Comparison of ENCODE assay signal across 21 cellular contexts in genomic region chr2:72955188-72956049, GRCh38. TPM values are rescaled to one million over a fixed set of nuclear protein-coding genes. Genes with fewer than 3 reads are reported as not detected.
A peak's percentile ranks its signal among the peaks of the same experiment; 100 is the strongest.
DNase-seq lines count a peak whose midpoint lies in the region; ATAC-seq and TF ChIP-seq lines count a peak whose summit lies in the region.
"Had no signal": no experiment of that assay in that cellular context is flagged by ENCODE, and none has a peak within 500 bp of the region (broad histone marks: within the 10 kb centered on the region; RNA-seq: fewer than 3 reads in every experiment).

No MANE protein-coding gene starts in this region.

- peak overlapping the region; percentile 93 for H3K4me2 ChIP-seq in Loucy (ENCODE audit: low read depth, low read length, poor library complexity, severe bottlenecking)
- no peak overlapping the region for H3K4me2 ChIP-seq in neural cell (ENCODE audit: low read length)

- H4K20me1 ChIP-seq in Loucy (ENCODE audit: insufficient read depth, low read length, poor library complexity, severe bottlenecking) (peaks cover 22% of the 10 kb centered on the region), neural cell (ENCODE audit: insufficient read depth) (no peaks in the 10 kb centered on the region)

- no peak overlapping the region for H3K27ac ChIP-seq in neural cell (ENCODE audit: low read length)
- H3K27ac ChIP-seq: heart right ventricle, SJSA1, thoracic aorta had no signal

- H3K27me3 ChIP-seq in Loucy (ENCODE audit: insufficient read depth, low read length, poor library complexity, severe bottlenecking) (no peaks in the 10 kb centered on the region), neural cell (ENCODE audit: insufficient read depth, low read depth, low read length) (no peaks in the 10 kb centered on the region)
- H3K27me3 ChIP-seq: heart right ventricle, SJSA1 had no signal

- peaks cover 10% of the 10 kb centered on the region for H3K36me3 Mint-ChIP-seq in activated CD4-positive, alpha-beta T cell treated with anti-CD3 and anti-CD28 coated beads, Interleukin-2, amount 10 ng/mL, durations not matched to agents 7 days and 5 days (ENCODE audit: low read depth)
- H3K36me3 Mint-ChIP-seq in activated CD4-positive, alpha-beta T cell treated with anti-CD3 and anti-CD28 coated beads for 36 hours (ENCODE audit: low read depth): no peaks in the 10 kb centered on the region
- peaks cover 14% of the 10 kb centered on the region for H3K36me3 Mint-ChIP-seq in chondrocyte (ENCODE audit: low read depth)

- H3K4me1 Mint-ChIP-seq in activated CD4-positive, alpha-beta T cell treated with anti-CD3 and anti-CD28 coated beads, Interleukin-2, amount 10 ng/mL, durations not matched to agents 7 days and 5 days: peaks cover 47% of the 10 kb centered on the region
- H3K4me1 Mint-ChIP-seq in activated CD4-positive, alpha-beta T cell treated with anti-CD3 and anti-CD28 coated beads for 36 hours: peaks cover 13% of the 10 kb centered on the region
- H3K4me1 Mint-ChIP-seq in chondrocyte (ENCODE audit: low read depth): no peaks in the 10 kb centered on the region

- H3K9me2 ChIP-seq in Loucy (replicated peaks; ENCODE audit: low read depth, low read length) (no peaks in the 10 kb centered on the region), neural cell (ENCODE audit: insufficient read depth, low read length) (no peaks in the 10 kb centered on the region)

- POLR2A ChIA-PET in activated CD4-positive, alpha-beta T cell treated with anti-CD3 and anti-CD28 coated beads, Interleukin-2, amount 10 ng/mL, durations not matched to agents 7 days and 5 days (lab: Charles Lee): no interaction called here
- POLR2A ChIA-PET in activated CD4-positive, alpha-beta T cell treated with anti-CD3 and anti-CD28 coated beads for 36 hours (lab: Charles Lee): no interaction called here

- TF ChIP-seq RAD21 in neural cell (conservative IDR thresholded peaks at IDR 0.05): no peak

- H3K27ac Mint-ChIP-seq in activated CD4-positive, alpha-beta T cell treated with anti-CD3 and anti-CD28 coated beads, Interleukin-2, amount 10 ng/mL, durations not matched to agents 7 days and 5 days: peak overlapping the region; percentile 79
- H3K27ac Mint-ChIP-seq in activated CD4-positive, alpha-beta T cell treated with anti-CD3 and anti-CD28 coated beads for 36 hours: no peak overlapping the region
- H3K27ac Mint-ChIP-seq in chondrocyte (ENCODE audit: unreplicated experiment): no peak overlapping the region
- H3K27ac Mint-ChIP-seq: HFFc6 had no signal

- no peak for TF ChIP-seq CTCF in Loucy (conservative IDR thresholded peaks at IDR 0.05; ENCODE audit: low read length)
- TF ChIP-seq CTCF in chondrocyte (IDR thresholded peaks at IDR 0.05): no peak
- no peak for TF ChIP-seq CTCF in neural cell (IDR thresholded peaks at IDR 0.05; ENCODE audit: poor library complexity, severe bottlenecking)

- H3K4me3 ChIP-seq in Loucy (ENCODE audit: low read length, poor library complexity, severe bottlenecking) (peak overlapping the region; percentile 86), neural cell (ENCODE audit: low read length) (peak overlapping the region; percentile 25)
- H3K4me3 ChIP-seq: SJSA1, thoracic aorta had no signal

- DNase-seq in activated CD4-positive, alpha-beta T cell treated with anti-CD3 and anti-CD28 coated beads, Interleukin-2, amount 10 ng/mL, durations not matched to agents 7 days and 5 days: no peak
- no peak for DNase-seq in activated CD4-positive, alpha-beta T cell treated with anti-CD3 and anti-CD28 coated beads for 36 hours
- peak; percentile 63 for DNase-seq in chondrocyte (ENCODE audit: low spot score)
- DNase-seq in SKM-1 (lab: John Stamatoyannopoulos, UW; ENCODE audit: unreplicated experiment): no peak
- no peak for DNase-seq in effector CD4-positive, alpha-beta T cell
- no peak for DNase-seq in DMS79 treated with DMSO at 0.1 percent for 48 hours (lab: John Stamatoyannopoulos, UW)
- DNase-seq: activated CD4-positive, alpha-beta T cell treated with anti-CD3 and anti-CD28 coated beads, Interleukin-2, amount 50 U/mL, for 1 hour; Calu3; heart right ventricle; HFFc6; islet precursor cell; Kasumi-1; naive thymus-derived CD4-positive, alpha-beta T cell; NCI-H446 had no signal

- H3K9me3 ChIP-seq in Loucy (ENCODE audit: insufficient read depth, low read depth, low read length): no peaks in the 10 kb centered on the region
- H3K9me3 ChIP-seq in neural cell (ENCODE audit: low read length): no peaks in the 10 kb centered on the region
- H3K9me3 ChIP-seq: heart right ventricle, SJSA1, thoracic aorta had no signal

- no peak for ATAC-seq in activated CD4-positive, alpha-beta T cell treated with anti-CD3 and anti-CD28 coated beads for 36 hours
- ATAC-seq: heart right ventricle; naive thymus-derived CD4-positive, alpha-beta T cell had no signal

- no peaks in the 10 kb centered on the region for H3K27me3 Mint-ChIP-seq in activated CD4-positive, alpha-beta T cell treated with anti-CD3 and anti-CD28 coated beads, Interleukin-2, amount 10 ng/mL, durations not matched to agents 7 days and 5 days
- no peaks in the 10 kb centered on the region for H3K27me3 Mint-ChIP-seq in activated CD4-positive, alpha-beta T cell treated with anti-CD3 and anti-CD28 coated beads for 36 hours
- H3K27me3 Mint-ChIP-seq in chondrocyte (ENCODE audit: low read depth): no peaks in the 10 kb centered on the region
- H3K27me3 Mint-ChIP-seq: naive thymus-derived CD4-positive, alpha-beta T cell had no signal

- peaks cover 48% of the 10 kb centered on the region for H3K4me1 ChIP-seq in Loucy (ENCODE audit: insufficient read depth, low read length, poor library complexity, severe bottlenecking)
- H3K4me1 ChIP-seq: SJSA1 had no signal

- no peak for TF ChIP-seq EP300 in neural cell (conservative IDR thresholded peaks at IDR 0.05; ENCODE audit: poor library complexity, severe bottlenecking)

- no peaks in the 10 kb centered on the region for H3K36me3 ChIP-seq in Loucy (ENCODE audit: insufficient read depth, low read length)
- H3K36me3 ChIP-seq in neural cell (ENCODE audit: insufficient read depth, low read length): no peaks in the 10 kb centered on the region
- H3K36me3 ChIP-seq: SJSA1, thoracic aorta had no signal

- peak overlapping the region; percentile 90 for H3K9ac ChIP-seq in Loucy (ENCODE audit: low read depth, low read length, poor library complexity, severe bottlenecking)
- peak overlapping the region; percentile 38 for H3K9ac ChIP-seq in neural cell (ENCODE audit: low read length)

- peak overlapping the region; percentile 82 for H3K4me3 Mint-ChIP-seq in activated CD4-positive, alpha-beta T cell treated with anti-CD3 and anti-CD28 coated beads, Interleukin-2, amount 10 ng/mL, durations not matched to agents 7 days and 5 days
- no peak overlapping the region for H3K4me3 Mint-ChIP-seq in activated CD4-positive, alpha-beta T cell treated with anti-CD3 and anti-CD28 coated beads for 36 hours
- H3K4me3 Mint-ChIP-seq in chondrocyte (ENCODE audit: unreplicated experiment): no peak overlapping the region
- H3K4me3 Mint-ChIP-seq: HFFc6 had no signal

- CTCF ChIA-PET in activated CD4-positive, alpha-beta T cell treated with anti-CD3 and anti-CD28 coated beads, Interleukin-2, amount 10 ng/mL, durations not matched to agents 7 days and 5 days (lab: Charles Lee): interaction anchor here (1.3 to 1.9 kb wide), 2 partner anchors 8 to 18 kb away, joined by 3 to 5 read pairs; no protein-coding TSS in a partner anchor
- CTCF ChIA-PET in activated CD4-positive, alpha-beta T cell treated with anti-CD3 and anti-CD28 coated beads for 36 hours (lab: Charles Lee): no interaction called here

- H2AFZ ChIP-seq in Loucy (ENCODE audit: low read length): no peak overlapping the region
- peak overlapping the region; percentile 27 for H2AFZ ChIP-seq in neural cell (ENCODE audit: low read depth, low read length)

- H3F3A ChIP-seq in Loucy (ENCODE audit: low read depth) (no peaks in the 10 kb centered on the region), neural cell (ENCODE audit: insufficient read depth, low read length, poor library complexity, severe bottlenecking) (no peaks in the 10 kb centered on the region)

- H3K79me2 ChIP-seq in Loucy (ENCODE audit: insufficient read depth, low read length) (peaks cover 47% of the 10 kb centered on the region), neural cell (replicated peaks; ENCODE audit: insufficient read depth, low read length) (no peaks in the 10 kb centered on the region)

- intact Hi-C loops in activated CD4-positive, alpha-beta T cell treated with anti-CD3 and anti-CD28 coated beads for 36 hours (cut with DNase I, micrococcal nuclease): no loop called here

- H3K9me3 Mint-ChIP-seq in activated CD4-positive, alpha-beta T cell treated with anti-CD3 and anti-CD28 coated beads, Interleukin-2, amount 10 ng/mL, durations not matched to agents 7 days and 5 days: no peaks in the 10 kb centered on the region
- no peaks in the 10 kb centered on the region for H3K9me3 Mint-ChIP-seq in activated CD4-positive, alpha-beta T cell treated with anti-CD3 and anti-CD28 coated beads for 36 hours (ENCODE audit: low read depth)
- H3K9me3 Mint-ChIP-seq in chondrocyte (ENCODE audit: low read depth): no peaks in the 10 kb centered on the region
- H3K9me3 Mint-ChIP-seq: activated T-helper 2 cell treated with anti-CD3 and anti-CD28 coated beads, Interferon-gamma antibody, Interleukin-2, Interleukin-4, amounts not matched to agents 10 μg/mL and 5 μg/mL and 100 μg/mL, durations not matched to agents 14 hours and 24 hours and 36 hours; HFFc6; naive thymus-derived CD4-positive, alpha-beta T cell had no signal

RNA-seq across cellular contexts. Expression of gene EMX1, which starts 38.1 kb away (rescaled TPM):
- total RNA-seq in activated CD4-positive, alpha-beta T cell treated with anti-CD3 and anti-CD28 coated beads, Interleukin-2, amount 10 ng/mL, durations not matched to agents 7 days and 5 days: not detected
- not detected for total RNA-seq in activated CD4-positive, alpha-beta T cell treated with anti-CD3 and anti-CD28 coated beads for 36 hours
- total RNA-seq in chondrocyte: not detected in 3 replicates
- 0.33 and 0.70 TPM in 2 replicates for polyA plus RNA-seq in neural cell
- not detected in 2 replicates for polyA minus RNA-seq in neural cell
- total RNA-seq: activated T-helper 2 cell treated with anti-CD3 and anti-CD28 coated beads, Interferon-gamma antibody, Interleukin-2, Interleukin-4, amounts not matched to agents 10 μg/mL and 5 μg/mL and 100 μg/mL, durations not matched to agents 14 hours and 24 hours and 36 hours; Calu3; dermis microvascular lymphatic vessel endothelial cell; heart right ventricle; HFFc6; HT1080; naive thymus-derived CD4-positive, alpha-beta T cell; SJSA1; thoracic aorta had no signal
- polyA plus RNA-seq: naive thymus-derived CD4-positive, alpha-beta T cell had no signal
